In the genomic region with DNA sequence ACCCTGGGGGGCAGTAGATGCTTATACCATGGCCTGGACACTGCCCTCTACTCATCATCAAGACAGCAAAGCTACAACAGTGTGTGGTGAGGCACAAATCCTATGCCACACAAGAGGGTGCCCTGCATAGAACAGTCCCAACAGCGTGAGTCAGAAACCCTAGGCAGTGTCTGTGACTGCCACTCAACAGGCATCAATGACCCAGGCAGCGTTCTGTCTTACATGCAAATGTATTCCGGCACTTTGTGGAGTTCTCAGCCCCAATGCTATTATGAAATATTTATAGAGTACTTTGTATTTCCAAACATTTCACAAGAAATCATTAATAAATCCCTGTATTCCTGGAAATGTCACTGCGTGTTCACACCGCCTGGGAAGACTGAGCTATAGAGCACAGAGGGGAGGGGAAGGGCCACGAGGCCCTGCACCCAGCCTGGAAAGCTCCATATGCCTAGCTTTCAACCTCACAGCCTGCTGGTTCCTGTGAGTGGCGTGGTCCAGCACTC, we compare ENCODE assay signal across 16 cellular contexts.
A peak's percentile ranks its signal among the peaks of the same experiment; 100 is the strongest.
DNase-seq lines count a peak whose midpoint lies in the region; ATAC-seq and TF ChIP-seq lines count a peak whose summit lies in the region.
"Had no signal": no experiment of that assay in that cellular context is flagged by ENCODE, and none has a peak within 500 bp of the region (broad histone marks: within the 10 kb centered on the region; RNA-seq: fewer than 3 reads in every experiment).

No MANE protein-coding gene starts in this region.

- ATAC-seq in WTC11: peak; percentile 51
- peak; percentile 23 for ATAC-seq in mucosa of descending colon
- no peak for ATAC-seq in HG03139 (IDR thresholded peaks at IDR 0.05; ENCODE audit: unreplicated experiment)
- ATAC-seq in GM19463 (IDR thresholded peaks at IDR 0.05; ENCODE audit: unreplicated experiment): no peak

- H3K27ac Mint-ChIP-seq in WTC11: no peak overlapping the region
- peak overlapping the region; percentile 35 for H3K27ac Mint-ChIP-seq in glutamatergic neuron (ENCODE audit: unreplicated experiment)
- H3K27ac Mint-ChIP-seq: CD8-positive, alpha-beta memory T cell had no signal

- H3K4me3 ChIP-seq in mucosa of descending colon: no peak overlapping the region
- H3K4me3 ChIP-seq in subcutaneous abdominal adipose tissue (ENCODE audit: low read depth in 1 of 5, low read length in 5 of 5): no peak overlapping the region
- H3K4me3 ChIP-seq: BLaER1 treated with 17β-estradiol and CSF1 and Interleukin-3, amounts not matched to agents 10 nM and 100 nM; PC-9 had no signal

- H3K27me3 ChIP-seq in subcutaneous abdominal adipose tissue (ENCODE audit: control insufficient read depth in 5 of 5, insufficient read depth in 4 of 5, low read length in 5 of 5): no peaks in the 10 kb centered on the region
- H3K27me3 ChIP-seq: BLaER1 treated with 17β-estradiol and CSF1 and Interleukin-3, amounts not matched to agents 10 nM and 100 nM had no signal

- intact Hi-C loops in mucosa of descending colon (cut with DNase I, micrococcal nuclease): no loop called here

- no peaks in the 10 kb centered on the region for H3K36me3 ChIP-seq in mucosa of descending colon (ENCODE audit: low read depth)
- peaks cover 40 to 89% (median 61%) of the 10 kb centered on the region in 5 donors for H3K36me3 ChIP-seq in subcutaneous abdominal adipose tissue (ENCODE audit: control insufficient read depth in 5 of 5, insufficient read depth in 5 of 5, low read length in 5 of 5)

- POLR2A ChIA-PET in WTC11 (lab: Charles Lee): no interaction called here

- H3K27me3 Mint-ChIP-seq in WTC11 (ENCODE audit: low read depth) (no peaks in the 10 kb centered on the region), glutamatergic neuron (ENCODE audit: unreplicated experiment) (peaks cover 11% of the 10 kb centered on the region)

- peak overlapping the region in 1 of 5 donors; percentile 75 for H3K9ac ChIP-seq in subcutaneous abdominal adipose tissue (ENCODE audit: low read length in 5 of 5)

- H3K4me3 Mint-ChIP-seq in WTC11: no peak overlapping the region
- no peak overlapping the region for H3K4me3 Mint-ChIP-seq in glutamatergic neuron (ENCODE audit: unreplicated experiment)
- H3K4me3 Mint-ChIP-seq: CD8-positive, alpha-beta memory T cell had no signal

- peaks cover 16% of the 10 kb centered on the region for H3K4me1 Mint-ChIP-seq in WTC11
- H3K4me1 Mint-ChIP-seq in glutamatergic neuron (ENCODE audit: low read depth, unreplicated experiment): peaks cover 40% of the 10 kb centered on the region
- H3K4me1 Mint-ChIP-seq: CD8-positive, alpha-beta memory T cell had no signal

- H3K9me3 ChIP-seq in mucosa of descending colon (no peaks in the 10 kb centered on the region), subcutaneous abdominal adipose tissue (ENCODE audit: control insufficient read depth in 5 of 5, low read length in 5 of 5) (no peaks in the 10 kb centered on the region)
- H3K9me3 ChIP-seq: BLaER1 treated with 17β-estradiol and CSF1 and Interleukin-3, amounts not matched to agents 10 nM and 100 nM had no signal

- TF ChIP-seq CTCF in WTC11 (IDR thresholded peaks at IDR 0.05) (no peak), glutamatergic neuron (IDR thresholded peaks at IDR 0.05; ENCODE audit: partially characterized antibody, unreplicated experiment) (no peak), mucosa of descending colon (IDR thresholded peaks at IDR 0.05) (no peak)

- H3K4me1 ChIP-seq in mucosa of descending colon (ENCODE audit: low read depth): no peaks in the 10 kb centered on the region
- peaks cover 4 to 35% (median 13%) of the 10 kb centered on the region in 5 donors for H3K4me1 ChIP-seq in subcutaneous abdominal adipose tissue (ENCODE audit: control insufficient read depth in 5 of 5, insufficient read depth in 5 of 5, low read length in 5 of 5)

- no peaks in the 10 kb centered on the region for H3K36me3 Mint-ChIP-seq in WTC11
- H3K36me3 Mint-ChIP-seq in glutamatergic neuron (ENCODE audit: unreplicated experiment): peaks cover 16% of the 10 kb centered on the region

- CTCF ChIA-PET in WTC11 (lab: Charles Lee): no interaction called here

- DNase-seq in WTC11 (ENCODE audit: low spot score) (no peak), glutamatergic neuron (no peak), mucosa of descending colon (no peak), superior temporal gyrus (ENCODE audit: extremely low spot score) (no peak)
- DNase-seq: CD8-positive, alpha-beta memory T cell; DMS79; KG1; NCI-H1436 treated with DMSO at 0.1 percent for 48 hours; NCI-H2081; NCI-H510A; NCI-H774; PC-9 had no signal

- peak overlapping the region; percentile 77 for H3K27ac ChIP-seq in subcutaneous abdominal adipose tissue (ENCODE audit: low read depth, low read length)
- H3K27ac ChIP-seq: PC-9 had no signal

- H3K9me3 Mint-ChIP-seq in WTC11 (no peaks in the 10 kb centered on the region), glutamatergic neuron (ENCODE audit: unreplicated experiment) (peaks cover 3% of the 10 kb centered on the region)
- H3K9me3 Mint-ChIP-seq: CD8-positive, alpha-beta memory T cell had no signal

TF ChIP-seq in WTC11, 78 proteins besides CTCF, POLR2A, EP300 and RAD21:
- no peak for TF ChIP-seq GTF2I (CRISPR knock-in tag; conservative IDR thresholded peaks at IDR 0.05)
- TF ChIP-seq CREB1 (CRISPR knock-in tag; IDR thresholded peaks at IDR 0.05): no peak

Comparison
In these comparisons a context has a peak if more than half of its experiments do, and no peak if none do; other contexts are left out.
1. ATAC-seq: peak in WTC11 (single experiment) and mucosa of descending colon (single experiment); none in HG03139 (single experiment) and GM19463 (single experiment).